ENCODE assay signal across 27 cellular contexts in the genomic region with DNA sequence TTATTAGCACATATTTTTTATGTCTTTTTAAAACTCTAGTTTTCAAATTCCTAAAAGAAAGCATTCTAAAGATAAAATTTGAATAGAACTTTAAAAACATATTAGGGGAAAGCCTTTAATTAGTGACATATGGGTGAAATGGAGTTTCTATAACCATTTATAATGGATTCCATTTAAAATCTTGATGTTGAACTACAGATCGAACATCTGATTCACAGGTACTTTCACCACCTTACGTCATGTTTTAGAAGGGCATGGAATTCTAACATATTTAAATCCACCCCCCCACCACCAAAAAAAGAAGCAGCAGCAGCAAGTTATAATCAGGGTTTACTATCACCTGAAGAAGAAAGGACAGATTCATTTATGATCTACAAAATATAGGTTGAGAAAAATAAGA.
"Had no signal": no experiment of that assay in that cellular context is flagged by ENCODE, and none has a peak within 500 bp of the region (broad histone marks: within the 10 kb centered on the region; RNA-seq: fewer than 3 reads in every experiment).

No MANE protein-coding gene starts in this region.

- FAIRE-seq: urothelium cell line had no signal

- DNase-seq: stimulated activated CD4-positive, alpha-beta T cell treated with anti-CD3 and anti-CD28 coated beads, Interleukin-2, amount 100 ng/mL, for 48 hours; stimulated activated CD4-positive, alpha-beta T cell treated with anti-CD3 and anti-CD28 coated beads, Interleukin-4, amount 100 ng/mL, for 1 hour; stimulated activated CD4-positive, alpha-beta T cell treated with anti-CD3 and anti-CD28 coated beads, Interleukin-4, amount 100 ng/mL, for 24 hours; stimulated activated CD4-positive, alpha-beta T cell treated with anti-CD3 and anti-CD28 coated beads, Interleukin-4, amount 100 ng/mL, for 4 hours; stimulated activated CD8-positive, alpha-beta memory T cell treated with anti-CD3 and anti-CD28 coated beads, Interleukin-4, amount 100 ng/mL, for 48 hours; stimulated activated naive B cell treated with anti-CD40 and anti-IgM and Interleukin-4, amounts not matched to agents 10 μg/mL and 1 μg/mL and 100 μg/mL, for 72 hours; stimulated activated naive CD4-positive, alpha-beta T cell; stimulated activated naive CD4-positive, alpha-beta T cell treated with Interleukin-2 at 50 U/mL for 16 hours; stimulated activated naive CD8-positive, alpha-beta T cell treated with anti-CD3 and anti-CD28 coated beads, Interleukin-15, amount 100 ng/mL, for 72 hours; stimulated activated naive CD8-positive, alpha-beta T cell treated with anti-CD3 and anti-CD28 coated beads, Interleukin-15, Interleukin-2, amounts not matched to agents 100 U/mL and 50 U/mL, for 24 hours; stomach; substantia nigra; testis; thyroid gland; tibial artery; transverse colon; trophoblast cell; upper lobe of left lung; upper lobe of right lung; uterus had no signal

- H3K4me3 ChIP-seq: stomach, suprapubic skin, testis, thoracic aorta, thyroid gland, tibial artery, tibial nerve, transverse colon, upper lobe of left lung, upper lobe of right lung, uterus, vagina had no signal

- H3K36me3 ChIP-seq: stomach, suprapubic skin, thoracic aorta, thyroid gland, tibial artery, tibial nerve, transverse colon, upper lobe of left lung, upper lobe of right lung, uterus, vagina had no signal

- H3K9me3 ChIP-seq: testis, thyroid gland, tibial artery, upper lobe of right lung, uterus had no signal

- ATAC-seq: stimulated activated effector memory CD8-positive, alpha-beta T cell treated with anti-CD3 and anti-CD28 coated beads, Interleukin-12 subunit alpha, Interleukin-12 subunit beta, amount 100 ng/mL, for 72 hours; stimulated activated memory B cell treated with anti-CD40 and anti-IgM and Interleukin-4, amounts not matched to agents 10 μg/mL and 1 μg/mL and 100 μg/mL, for 72 hours; stimulated activated naive B cell treated with anti-CD40 and anti-IgM and Interleukin-4, amounts not matched to agents 10 μg/mL and 1 μg/mL and 100 μg/mL, for 72 hours; stimulated activated naive CD8-positive, alpha-beta T cell treated with anti-CD3 and anti-CD28 coated beads, Interleukin-15, amount 100 ng/mL, for 72 hours; stimulated activated naive CD8-positive, alpha-beta T cell treated with anti-CD3 and anti-CD28 coated beads, Interleukin-15, Interleukin-2, amounts not matched to agents 100 U/mL and 50 U/mL, for 24 hours; upper lobe of right lung had no signal

- H3K27ac ChIP-seq: stomach, suprapubic skin, testis, thoracic aorta, thyroid gland, tibial artery, tibial nerve, transverse colon, upper lobe of left lung, upper lobe of right lung, uterus, vagina had no signal

- H3K27me3 ChIP-seq: stomach, testis, thyroid gland, tibial artery, tibial nerve, transverse colon, upper lobe of left lung, uterus, vagina had no signal

- H3K4me1 ChIP-seq: suprapubic skin, testis, tibial artery, tibial nerve, transverse colon, upper lobe of left lung, upper lobe of right lung, uterus, vagina had no signal
